16 cellular contexts compared by ENCODE assay signal in the genomic region with DNA sequence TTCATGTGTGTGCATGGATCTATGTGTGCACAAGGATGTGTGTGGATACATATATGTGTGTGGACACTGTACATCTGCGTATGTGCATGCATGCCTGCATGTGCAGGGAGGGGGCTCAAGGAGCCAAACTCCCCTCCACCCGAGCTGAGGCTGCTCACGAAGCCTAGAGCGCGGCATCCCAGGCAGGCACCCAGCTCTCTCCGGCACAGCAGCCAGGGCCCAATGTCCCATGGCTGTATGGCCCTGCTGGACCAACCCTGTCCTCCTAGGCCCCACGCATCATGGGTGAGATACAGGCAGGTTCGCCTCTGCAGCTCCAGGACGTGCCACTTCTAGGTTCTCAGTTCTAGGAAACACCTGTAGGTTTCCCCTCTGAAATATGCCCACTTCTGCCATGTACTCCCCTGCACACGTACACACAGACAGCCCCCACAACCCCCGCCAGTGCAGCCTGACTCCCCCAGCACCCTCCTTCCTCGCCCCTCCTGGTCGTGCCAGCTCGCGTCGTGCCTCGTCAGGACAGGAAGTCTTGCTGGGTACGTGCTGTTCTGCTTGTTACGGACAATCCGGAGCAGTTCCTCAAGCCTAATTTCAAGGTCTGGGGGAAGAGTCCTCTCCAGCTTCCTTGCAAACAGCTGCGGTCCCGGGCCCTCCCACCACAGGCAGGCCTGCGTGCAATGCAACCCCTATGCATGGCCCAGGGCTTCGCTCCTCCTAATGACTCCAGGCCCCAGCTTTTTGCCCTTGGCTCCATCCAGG. TPM values are rescaled to one million over a fixed set of nuclear protein-coding genes. Genes with fewer than 3 reads are reported as not detected.
A peak's percentile ranks its signal among the peaks of the same experiment; 100 is the strongest.
DNase-seq lines count a peak whose midpoint lies in the region; ATAC-seq and TF ChIP-seq lines count a peak whose summit lies in the region.
"Had no signal": no experiment of that assay in that cellular context is flagged by ENCODE, and none has a peak within 500 bp of the region (broad histone marks: within the 10 kb centered on the region; RNA-seq: fewer than 3 reads in every experiment).

No MANE protein-coding gene starts in this region.

- no peaks in the 10 kb centered on the region for H3K9me3 Mint-ChIP-seq in nephron
- H3K9me3 Mint-ChIP-seq in natural killer cell treated with Interleukin-12 subunit alpha and Interleukin-12 subunit beta and Interleukin-15 and Interleukin-18, amount 100 ng/mL, for 72 hours, result no peaks in the 10 kb centered on the region

- no peaks in the 10 kb centered on the region for H3K36me3 ChIP-seq in left ventricle myocardium inferior
- no peaks in the 10 kb centered on the region; the same call in 1 of the 2 replicates for H3K36me3 ChIP-seq in WERI-Rb-1
- H3K36me3 ChIP-seq: HAP-1 had no signal

- no peak for TF ChIP-seq CTCF in left ventricle myocardium inferior (IDR thresholded peaks at IDR 0.05; ENCODE audit: borderline replicate concordance)
- no peak for TF ChIP-seq CTCF in nephron (IDR thresholded peaks at IDR 0.05; ENCODE audit: unreplicated experiment in 3 of 3)
- TF ChIP-seq CTCF in WERI-Rb-1 (IDR thresholded peaks at IDR 0.05; ENCODE audit: low read depth, low read length), result no peak

- H3K27me3 ChIP-seq in left ventricle myocardium inferior (ENCODE audit: low read depth), result peaks cover 57% of the 10 kb centered on the region
- H3K27me3 ChIP-seq in WERI-Rb-1 (ENCODE audit: insufficient read depth, low read depth, severe bottlenecking), result no peaks in the 10 kb centered on the region

- intact Hi-C loops in left ventricle myocardium inferior (cut with micrococcal nuclease) (no loop called here), Right ventricle myocardium inferior (cut with DNase I) (no loop called here)

- peak overlapping the region; percentile 45 to 58 (median 58) for H3K4me3 Mint-ChIP-seq in nephron
- H3K4me3 Mint-ChIP-seq in natural killer cell treated with Interleukin-12 subunit alpha and Interleukin-12 subunit beta and Interleukin-15 and Interleukin-18, amount 100 ng/mL, for 72 hours, result no peak overlapping the region

- DNase-seq in left ventricle myocardium inferior (no peak), Right ventricle myocardium inferior (ENCODE audit: missing footprints) (no peak), NOMO-1 (lab: John Stamatoyannopoulos, UW; ENCODE audit: unreplicated experiment in 2 of 2) (peak; percentile 37 to 52), T-helper 1 cell (no peak), WERI-Rb-1 (no peak), NCI-H524 (lab: John Stamatoyannopoulos, UW) (no peak)
- DNase-seq in natural killer cell treated with Interleukin-12 subunit alpha and Interleukin-12 subunit beta and Interleukin-15 and Interleukin-18, amount 100 ng/mL, for 72 hours (ENCODE audit: low spot score), result no peak
- DNase-seq: DMS79 treated with DMSO at 0.1 percent for 48 hours, IMR-90, NCI-H1048, NCI-H146, NCI-H2081, NCI-H510A treated with DMSO at 0.1 percent for 48 hours, SHP77 had no signal

- H3K36me3 Mint-ChIP-seq in nephron (ENCODE audit: low read depth), result no peaks in the 10 kb centered on the region
- H3K36me3 Mint-ChIP-seq in natural killer cell treated with Interleukin-12 subunit alpha and Interleukin-12 subunit beta and Interleukin-15 and Interleukin-18, amount 100 ng/mL, for 72 hours, result no peaks in the 10 kb centered on the region

- H3K9me3 ChIP-seq in left ventricle myocardium inferior (replicated peaks) (no peaks in the 10 kb centered on the region), WERI-Rb-1 (ENCODE audit: severe bottlenecking) (peaks cover 4% of the 10 kb centered on the region)
- H3K9me3 ChIP-seq: HAP-1 had no signal

- peaks cover 14% of the 10 kb centered on the region for H3K4me1 ChIP-seq in left ventricle myocardium inferior
- H3K4me1 ChIP-seq: HAP-1 had no signal

- H3K27ac ChIP-seq in left ventricle myocardium inferior (replicated peaks) (peak overlapping the region; percentile 5), WERI-Rb-1 (no peak overlapping the region)

- peaks cover 44% of the 10 kb centered on the region for H3K27me3 Mint-ChIP-seq in nephron (ENCODE audit: low read depth)
- peaks cover 7 to 13% of the 10 kb centered on the region in 2 donors for H3K27me3 Mint-ChIP-seq in natural killer cell treated with Interleukin-12 subunit alpha and Interleukin-12 subunit beta and Interleukin-15 and Interleukin-18, amount 100 ng/mL, for 72 hours

- no peak overlapping the region for H3K27ac Mint-ChIP-seq in nephron
- no peak overlapping the region for H3K27ac Mint-ChIP-seq in natural killer cell treated with Interleukin-12 subunit alpha and Interleukin-12 subunit beta and Interleukin-15 and Interleukin-18, amount 100 ng/mL, for 72 hours

- peaks cover 5% of the 10 kb centered on the region for H3K4me1 Mint-ChIP-seq in nephron
- peaks cover 0 to 7% of the 10 kb centered on the region in 2 donors for H3K4me1 Mint-ChIP-seq in natural killer cell treated with Interleukin-12 subunit alpha and Interleukin-12 subunit beta and Interleukin-15 and Interleukin-18, amount 100 ng/mL, for 72 hours (ENCODE audit: low read depth in 2 of 2)

- no peak for ATAC-seq in Right ventricle myocardium inferior
- no peak for ATAC-seq in natural killer cell treated with Interleukin-12 subunit alpha and Interleukin-12 subunit beta and Interleukin-15 and Interleukin-18, amount 100 ng/mL, for 72 hours

- H3K4me3 ChIP-seq in left ventricle myocardium inferior (no peak overlapping the region), WERI-Rb-1 (ENCODE audit: low read depth, low read length) (no peak overlapping the region)
- H3K4me3 ChIP-seq: HAP-1 had no signal

RNA-seq across cellular contexts. Expression of a gene that starts 3.3 kb away (rescaled TPM):
- 4.5 TPM for total RNA-seq in left ventricle myocardium inferior
- total RNA-seq in Right ventricle myocardium inferior, result 6.9 TPM
- total RNA-seq in natural killer cell treated with Interleukin-12 subunit alpha and Interleukin-12 subunit beta and Interleukin-15 and Interleukin-18, amount 100 ng/mL, for 72 hours, result not detected

Comparison
In these comparisons a context has a peak if more than half of its experiments do, and no peak if none do; other contexts are left out.
1. DNase-seq: peak in NOMO-1 (2 of 2); none in left ventricle myocardium inferior (single experiment), Right ventricle myocardium inferior (single experiment), T-helper 1 cell (0 of 5), WERI-Rb-1 (single experiment), natural killer cell treated with Interleukin-12 subunit alpha and Interleukin-12 subunit beta and Interleukin-15 and Interleukin-18, amount 100 ng/mL, for 72 hours (single experiment) and NCI-H524 (0 of 2).